In the genomic region with DNA sequence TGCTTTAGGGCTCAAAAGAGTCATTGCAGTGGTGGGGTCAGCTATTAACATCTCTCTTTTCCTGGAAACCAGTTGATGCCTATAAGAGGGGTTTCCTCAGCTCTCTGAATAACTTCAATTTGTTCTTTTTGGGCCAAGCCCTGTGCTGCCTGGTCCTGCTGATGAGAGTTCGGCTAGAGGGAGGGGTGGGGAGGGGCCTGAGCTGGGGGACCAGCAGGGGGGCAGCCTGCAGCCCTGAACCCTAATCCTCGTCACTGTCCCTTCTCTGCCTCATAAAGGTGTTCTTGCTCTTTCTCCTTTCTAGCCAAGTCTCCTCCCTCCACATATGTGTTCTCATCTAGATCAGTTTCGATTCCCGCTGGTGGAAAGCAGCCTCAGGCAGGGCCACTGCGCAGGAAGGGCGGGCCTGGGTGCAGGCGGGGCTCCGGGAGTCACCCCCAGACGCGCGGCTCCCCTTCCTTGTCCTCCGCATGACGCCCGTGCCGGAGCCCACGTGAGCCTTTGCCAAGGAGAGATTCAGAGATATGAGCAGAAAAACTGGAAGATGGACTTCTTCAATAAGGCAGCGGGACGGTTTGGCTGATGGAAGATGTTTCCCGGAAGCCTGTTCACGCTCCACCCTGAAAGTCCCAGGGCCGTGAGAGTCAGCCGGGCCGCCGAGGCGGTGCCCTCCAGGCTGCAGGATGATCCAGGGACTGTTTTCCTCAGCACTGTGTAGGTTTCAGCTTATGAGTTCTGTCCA, we compare ENCODE assay signal across 1 cellular context.
TF ChIP-seq lines count a peak whose summit lies in the region.

No MANE protein-coding gene starts in this region.

TF ChIP-seq in WTC11, 78 proteins besides CTCF, POLR2A, EP300 and RAD21 (continued from another document):
- TF ChIP-seq, protein P1, sequence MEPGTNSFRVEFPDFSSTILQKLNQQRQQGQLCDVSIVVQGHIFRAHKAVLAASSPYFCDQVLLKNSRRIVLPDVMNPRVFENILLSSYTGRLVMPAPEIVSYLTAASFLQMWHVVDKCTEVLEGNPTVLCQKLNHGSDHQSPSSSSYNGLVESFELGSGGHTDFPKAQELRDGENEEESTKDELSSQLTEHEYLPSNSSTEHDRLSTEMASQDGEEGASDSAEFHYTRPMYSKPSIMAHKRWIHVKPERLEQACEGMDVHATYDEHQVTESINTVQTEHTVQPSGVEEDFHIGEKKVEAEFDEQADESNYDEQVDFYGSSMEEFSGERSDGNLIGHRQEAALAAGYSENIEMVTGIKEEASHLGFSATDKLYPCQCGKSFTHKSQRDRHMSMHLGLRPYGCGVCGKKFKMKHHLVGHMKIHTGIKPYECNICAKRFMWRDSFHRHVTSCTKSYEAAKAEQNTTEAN (CRISPR knock-in tag; IDR thresholded peaks at IDR 0.05): no peak
- TF ChIP-seq ZNF138 (CRISPR knock-in tag; conservative IDR thresholded peaks at IDR 0.05) (no peak), ZBTB21 (CRISPR knock-in tag; IDR thresholded peaks at IDR 0.05; ENCODE audit: borderline replicate concordance) (no peak), TP53 (CRISPR knock-in tag; IDR thresholded peaks at IDR 0.05) (no peak), SMAD3 (CRISPR knock-in tag; IDR thresholded peaks at IDR 0.05; ENCODE audit: borderline replicate concordance) (no peak), CREB1 (CRISPR knock-in tag; IDR thresholded peaks at IDR 0.05) (no peak)
- TF ChIP-seq, protein P2, sequence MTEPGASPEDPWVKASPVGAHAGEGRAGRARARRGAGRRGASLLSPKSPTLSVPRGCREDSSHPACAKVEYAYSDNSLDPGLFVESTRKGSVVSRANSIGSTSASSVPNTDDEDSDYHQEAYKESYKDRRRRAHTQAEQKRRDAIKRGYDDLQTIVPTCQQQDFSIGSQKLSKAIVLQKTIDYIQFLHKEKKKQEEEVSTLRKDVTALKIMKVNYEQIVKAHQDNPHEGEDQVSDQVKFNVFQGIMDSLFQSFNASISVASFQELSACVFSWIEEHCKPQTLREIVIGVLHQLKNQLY (CRISPR knock-in tag; IDR thresholded peaks at IDR 0.05): no peak
- TF ChIP-seq, protein P3, sequence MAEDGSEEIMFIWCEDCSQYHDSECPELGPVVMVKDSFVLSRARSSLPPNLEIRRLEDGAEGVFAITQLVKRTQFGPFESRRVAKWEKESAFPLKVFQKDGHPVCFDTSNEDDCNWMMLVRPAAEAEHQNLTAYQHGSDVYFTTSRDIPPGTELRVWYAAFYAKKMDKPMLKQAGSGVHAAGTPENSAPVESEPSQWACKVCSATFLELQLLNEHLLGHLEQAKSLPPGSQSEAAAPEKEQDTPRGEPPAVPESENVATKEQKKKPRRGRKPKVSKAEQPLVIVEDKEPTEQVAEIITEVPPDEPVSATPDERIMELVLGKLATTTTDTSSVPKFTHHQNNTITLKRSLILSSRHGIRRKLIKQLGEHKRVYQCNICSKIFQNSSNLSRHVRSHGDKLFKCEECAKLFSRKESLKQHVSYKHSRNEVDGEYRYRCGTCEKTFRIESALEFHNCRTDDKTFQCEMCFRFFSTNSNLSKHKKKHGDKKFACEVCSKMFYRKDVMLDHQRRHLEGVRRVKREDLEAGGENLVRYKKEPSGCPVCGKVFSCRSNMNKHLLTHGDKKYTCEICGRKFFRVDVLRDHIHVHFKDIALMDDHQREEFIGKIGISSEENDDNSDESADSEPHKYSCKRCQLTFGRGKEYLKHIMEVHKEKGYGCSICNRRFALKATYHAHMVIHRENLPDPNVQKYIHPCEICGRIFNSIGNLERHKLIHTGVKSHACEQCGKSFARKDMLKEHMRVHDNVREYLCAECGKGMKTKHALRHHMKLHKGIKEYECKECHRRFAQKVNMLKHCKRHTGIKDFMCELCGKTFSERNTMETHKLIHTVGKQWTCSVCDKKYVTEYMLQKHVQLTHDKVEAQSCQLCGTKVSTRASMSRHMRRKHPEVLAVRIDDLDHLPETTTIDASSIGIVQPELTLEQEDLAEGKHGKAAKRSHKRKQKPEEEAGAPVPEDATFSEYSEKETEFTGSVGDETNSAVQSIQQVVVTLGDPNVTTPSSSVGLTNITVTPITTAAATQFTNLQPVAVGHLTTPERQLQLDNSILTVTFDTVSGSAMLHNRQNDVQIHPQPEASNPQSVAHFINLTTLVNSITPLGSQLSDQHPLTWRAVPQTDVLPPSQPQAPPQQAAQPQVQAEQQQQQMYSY (CRISPR knock-in tag; IDR thresholded peaks at IDR 0.05): peak; percentile 78
- TF ChIP-seq, protein P4, sequence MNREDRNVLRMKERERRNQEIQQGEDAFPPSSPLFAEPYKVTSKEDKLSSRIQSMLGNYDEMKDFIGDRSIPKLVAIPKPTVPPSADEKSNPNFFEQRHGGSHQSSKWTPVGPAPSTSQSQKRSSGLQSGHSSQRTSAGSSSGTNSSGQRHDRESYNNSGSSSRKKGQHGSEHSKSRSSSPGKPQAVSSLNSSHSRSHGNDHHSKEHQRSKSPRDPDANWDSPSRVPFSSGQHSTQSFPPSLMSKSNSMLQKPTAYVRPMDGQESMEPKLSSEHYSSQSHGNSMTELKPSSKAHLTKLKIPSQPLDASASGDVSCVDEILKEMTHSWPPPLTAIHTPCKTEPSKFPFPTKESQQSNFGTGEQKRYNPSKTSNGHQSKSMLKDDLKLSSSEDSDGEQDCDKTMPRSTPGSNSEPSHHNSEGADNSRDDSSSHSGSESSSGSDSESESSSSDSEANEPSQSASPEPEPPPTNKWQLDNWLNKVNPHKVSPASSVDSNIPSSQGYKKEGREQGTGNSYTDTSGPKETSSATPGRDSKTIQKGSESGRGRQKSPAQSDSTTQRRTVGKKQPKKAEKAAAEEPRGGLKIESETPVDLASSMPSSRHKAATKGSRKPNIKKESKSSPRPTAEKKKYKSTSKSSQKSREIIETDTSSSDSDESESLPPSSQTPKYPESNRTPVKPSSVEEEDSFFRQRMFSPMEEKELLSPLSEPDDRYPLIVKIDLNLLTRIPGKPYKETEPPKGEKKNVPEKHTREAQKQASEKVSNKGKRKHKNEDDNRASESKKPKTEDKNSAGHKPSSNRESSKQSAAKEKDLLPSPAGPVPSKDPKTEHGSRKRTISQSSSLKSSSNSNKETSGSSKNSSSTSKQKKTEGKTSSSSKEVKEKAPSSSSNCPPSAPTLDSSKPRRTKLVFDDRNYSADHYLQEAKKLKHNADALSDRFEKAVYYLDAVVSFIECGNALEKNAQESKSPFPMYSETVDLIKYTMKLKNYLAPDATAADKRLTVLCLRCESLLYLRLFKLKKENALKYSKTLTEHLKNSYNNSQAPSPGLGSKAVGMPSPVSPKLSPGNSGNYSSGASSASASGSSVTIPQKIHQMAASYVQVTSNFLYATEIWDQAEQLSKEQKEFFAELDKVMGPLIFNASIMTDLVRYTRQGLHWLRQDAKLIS (CRISPR knock-in tag; IDR thresholded peaks at IDR 0.05; ENCODE audit: borderline replicate concordance): no peak
